Comparison of ENCODE assay signal across 15 cellular contexts in genomic region chr7:1425292-1426136, GRCh38. TPM values are rescaled to one million over a fixed set of nuclear protein-coding genes. Genes with fewer than 3 reads are reported as not detected.
DNase-seq lines count a peak whose midpoint lies in the region; ATAC-seq, FAIRE-seq and TF ChIP-seq lines count a peak whose summit lies in the region.
"Had no signal": no experiment of that assay in that cellular context is flagged by ENCODE, and none has a peak within 500 bp of the region (broad histone marks: within the 10 kb centered on the region; RNA-seq: fewer than 3 reads in every experiment).

No MANE protein-coding gene starts in this region.

- TF ChIP-seq POLR2A in A549 (IDR thresholded peaks at IDR 0.05; ENCODE audit: low read length) = no peak

- DNase-seq in A549 (ENCODE audit: low read depth in 1 of 2, low spot score in 1 of 2) (peak in 1 of 2 experiments; percentile 64), EH (ENCODE audit: low read depth) (peak; percentile 30), NCI-H2171 treated with DMSO at 0.1 percent for 48 hours (lab: John Stamatoyannopoulos, UW) (peak; percentile 57), germinal center (ENCODE audit: low spot score) (peak; percentile 56), T-cell (no peak), endothelial cell (ENCODE audit: low spot score) (no peak), LoVo (ENCODE audit: low spot score) (no peak)
- no peak for DNase-seq in CD4-positive, alpha-beta memory T cell
- DNase-seq: activated CD8-positive, alpha-beta memory T cell treated with anti-CD3 and anti-CD28 coated beads, Interleukin-2, amount 50 U/mL, for 48 hours; C1 segment of cervical spinal cord; NCI-H1694 treated with DMSO at 0.1 percent for 48 hours; RPMI8226; stimulated activated CD4-positive, alpha-beta T cell treated with anti-CD3 and anti-CD28 coated beads, Interleukin-1b, Interleukin-23, amount 100 ng/mL, for 48 hours had no signal

- POLR2A ChIA-PET in A549 (lab: Yijun Ruan, JAX) = no interaction called here
- POLR2A ChIA-PET in T-cell (lab: Charles Lee) = no interaction called here
- POLR2A ChIA-PET in CD4-positive, alpha-beta memory T cell (lab: Charles Lee; ENCODE audit: partially characterized antibody) = no interaction called here

- H3K9me3 ChIP-seq in A549 = no peaks in the 10 kb centered on the region
- no peaks in the 10 kb centered on the region for H3K9me3 ChIP-seq in CD4-positive, alpha-beta memory T cell (ENCODE audit: control insufficient read depth in 1 of 2, low read length in 2 of 2)

- intact Hi-C loops in CD4-positive, alpha-beta memory T cell (cut with micrococcal nuclease) = no loop called here

- no peak for FAIRE-seq in A549 (lab: Jason Lieb, UNC)
- FAIRE-seq: colon had no signal

- H3K9me3 Mint-ChIP-seq in T-cell (no peaks in the 10 kb centered on the region), endothelial cell (ENCODE audit: unreplicated experiment) (no peaks in the 10 kb centered on the region)
- no peaks in the 10 kb centered on the region for H3K9me3 Mint-ChIP-seq in CD4-positive, alpha-beta memory T cell

- H3K27ac Mint-ChIP-seq in T-cell (no peak overlapping the region), endothelial cell (ENCODE audit: unreplicated experiment) (no peak overlapping the region)
- H3K27ac Mint-ChIP-seq in CD4-positive, alpha-beta memory T cell = no peak overlapping the region
- H3K27ac Mint-ChIP-seq: stimulated activated memory B cell treated with anti-CD40 and anti-IgM and Interleukin-4, amounts not matched to agents 10 μg/mL and 1 μg/mL and 100 μg/mL, for 72 hours had no signal

- no peak overlapping the region for H3K27ac ChIP-seq in A549
- H3K27ac ChIP-seq in CD4-positive, alpha-beta memory T cell (ENCODE audit: low read depth, low read length) = no peak overlapping the region

- no peaks in the 10 kb centered on the region for H3K36me3 Mint-ChIP-seq in T-cell
- no peaks in the 10 kb centered on the region for H3K36me3 Mint-ChIP-seq in endothelial cell (ENCODE audit: low read depth, unreplicated experiment)
- no peaks in the 10 kb centered on the region for H3K36me3 Mint-ChIP-seq in CD4-positive, alpha-beta memory T cell
- H3K36me3 Mint-ChIP-seq: stimulated activated memory B cell treated with anti-CD40 and anti-IgM and Interleukin-4, amounts not matched to agents 10 μg/mL and 1 μg/mL and 100 μg/mL, for 72 hours had no signal

- no peaks in the 10 kb centered on the region for H3K27me3 ChIP-seq in CD4-positive, alpha-beta memory T cell (ENCODE audit: insufficient read depth, low read length)

- TF ChIP-seq EP300 in A549 (IDR thresholded peaks at IDR 0.05) = no peak

- H3K4me1 ChIP-seq in A549 = no peaks in the 10 kb centered on the region
- H3K4me1 ChIP-seq in CD4-positive, alpha-beta memory T cell (ENCODE audit: insufficient read depth, low read length) = no peaks in the 10 kb centered on the region

- CTCF ChIA-PET in A549 (lab: Yijun Ruan, JAX) (interaction anchor here (0.7 to 10.9 kb wide), 7 partner anchors 8 to 232 kb away, joined by 3 to 90 read pairs (median 3); no protein-coding TSS in a partner anchor), T-cell (lab: Charles Lee) (interaction anchor here in 1 of 2 donors (0.7 kb wide), 1 partner anchor 54 kb away, joined by 3 read pairs; no protein-coding TSS in a partner anchor)
- CTCF ChIA-PET in CD4-positive, alpha-beta memory T cell (lab: Charles Lee; ENCODE audit: partially characterized antibody) = no interaction called here

- no peak for TF ChIP-seq RAD21 in A549 (conservative IDR thresholded peaks at IDR 0.05 in 1 of 2, IDR thresholded peaks at IDR 0.05 in 1 of 2)

- no peak overlapping the region for H3K4me2 ChIP-seq in A549

- peaks cover 5 to 15% of the 10 kb centered on the region in 2 donors for H3K27me3 Mint-ChIP-seq in T-cell
- H3K27me3 Mint-ChIP-seq in endothelial cell (ENCODE audit: unreplicated experiment) = peaks cover 5% of the 10 kb centered on the region
- H3K27me3 Mint-ChIP-seq in CD4-positive, alpha-beta memory T cell = peaks cover 3 to 9% of the 10 kb centered on the region in 2 donors

- 56% methylated on average over 17 of the region's 18 CpGs for WGBS in A549 (ENCODE audit: missing lambda C conversion rate)

- no peak for TF ChIP-seq CTCF in A549 (IDR thresholded peaks at IDR 0.05)
- no peak for TF ChIP-seq CTCF in endothelial cell (IDR thresholded peaks at IDR 0.05; ENCODE audit: unreplicated experiment)

- H3K4me3 Mint-ChIP-seq in T-cell (no peak overlapping the region), endothelial cell (ENCODE audit: unreplicated experiment) (no peak overlapping the region)
- no peak overlapping the region for H3K4me3 Mint-ChIP-seq in CD4-positive, alpha-beta memory T cell
- H3K4me3 Mint-ChIP-seq: stimulated activated memory B cell treated with anti-CD40 and anti-IgM and Interleukin-4, amounts not matched to agents 10 μg/mL and 1 μg/mL and 100 μg/mL, for 72 hours had no signal

- no peaks in the 10 kb centered on the region for H3K36me3 ChIP-seq in CD4-positive, alpha-beta memory T cell (ENCODE audit: insufficient read depth, low read length)

- H3K4me3 ChIP-seq in A549 = no peak overlapping the region
- H3K4me3 ChIP-seq in CD4-positive, alpha-beta memory T cell (ENCODE audit: low read length in 2 of 2) = no peak overlapping the region

- no peaks in the 10 kb centered on the region for H3K4me1 Mint-ChIP-seq in T-cell
- H3K4me1 Mint-ChIP-seq in endothelial cell (ENCODE audit: unreplicated experiment) = no peaks in the 10 kb centered on the region
- H3K4me1 Mint-ChIP-seq in CD4-positive, alpha-beta memory T cell = no peaks in the 10 kb centered on the region
- H3K4me1 Mint-ChIP-seq: stimulated activated memory B cell treated with anti-CD40 and anti-IgM and Interleukin-4, amounts not matched to agents 10 μg/mL and 1 μg/mL and 100 μg/mL, for 72 hours had no signal

- ATAC-seq in A549 (peak; percentile 58 to 78; a peak in 5 of 6 replicates), T-cell (replicated peaks in 1 of 4) (no peak)
- ATAC-seq: stimulated activated memory B cell treated with anti-CD40 and anti-IgM and Interleukin-4, amounts not matched to agents 10 μg/mL and 1 μg/mL and 100 μg/mL, for 72 hours had no signal

TF ChIP-seq in A549, 52 proteins besides CTCF, POLR2A, EP300 and RAD21:
- TF ChIP-seq USF2 (IDR thresholded peaks at IDR 0.05) = peak; percentile 87
- TF ChIP-seq HMGXB4 (CRISPR knock-in tag; IDR thresholded peaks at IDR 0.05; ENCODE audit: borderline replicate concordance) = no peak

RNA-seq across cellular contexts. Expression of gene MICALL2, which starts 33.8 kb away (rescaled TPM):
- polyA plus RNA-seq in A549 (2011; rRNA removed) (6.1 and 7.8 TPM in 2 replicates), A549 (2017; fragmentation: RNase III; extraction: RNeasy Plus Mini Kit Qiagen cat#74134 plus additional on column Dnase treatment) (18.0 to 20.6 TPM (median 19.1 TPM) in 3 replicates)
- 19.2 and 24.5 TPM in 2 replicates for polyA plus RNA-seq in A549 (2012; cell fraction: cytosol; rRNA removed)
- 120 and 162 TPM in 2 replicates for polyA plus RNA-seq in A549 (2012; cell fraction: nucleus; rRNA removed)
- 15.3 and 16.2 TPM in 2 replicates for polyA minus RNA-seq in A549 (2011; rRNA and poly(A)+ RNA removed)
- total RNA-seq in T-cell (1 to 10 TPM; 2.1 to 5.5 (median 3.2) TPM), endothelial cell (ENCODE audit: unreplicated experiment) (25.0 TPM)
- total RNA-seq in CD4-positive, alpha-beta memory T cell = 1 to 10 TPM; 2.6 to 3.3 TPM
- under 1 TPM in 1 of 2 donors, not detected in 1; 0.44 TPM for polyA plus RNA-seq in CD4-positive, alpha-beta memory T cell

Comparison
In these comparisons a context has a peak if more than half of its experiments do, and no peak if none do; other contexts are left out.
1. ATAC-seq: peak in A549 (2 of 2); none in T-cell (0 of 4).
2. DNase-seq: peak in EH (single experiment), NCI-H2171 treated with DMSO at 0.1 percent for 48 hours (single experiment) and germinal center (single experiment); none in T-cell (0 of 34), endothelial cell (single experiment), LoVo (single experiment) and CD4-positive, alpha-beta memory T cell (0 of 5).